Comparison of ENCODE assay signal across 1 cellular context in the genomic region with DNA sequence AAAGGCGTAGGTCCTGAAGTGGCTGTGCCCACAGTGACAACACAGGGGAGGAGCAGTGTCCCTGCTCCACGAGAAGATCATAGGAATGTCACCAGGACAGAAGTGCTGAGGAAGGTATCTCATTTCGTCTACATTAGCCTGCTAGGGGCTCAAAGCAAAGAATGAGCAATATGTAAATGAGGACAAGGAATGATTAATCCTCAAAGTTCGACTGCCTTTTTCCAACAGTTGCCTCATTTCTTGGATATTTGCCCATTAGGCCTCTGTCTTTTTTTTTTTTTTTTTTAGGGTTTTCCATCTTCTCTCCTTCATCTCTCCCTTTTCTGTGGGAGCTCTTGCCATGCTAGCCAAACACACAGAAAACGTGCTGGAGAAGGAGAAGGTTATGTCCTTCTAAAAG.
TF ChIP-seq lines count a peak whose summit lies in the region.

No MANE protein-coding gene starts in this region.

TF ChIP-seq in endothelial cell of umbilical vein, 7 proteins besides CTCF, POLR2A, EP300 and RAD21:
- TF ChIP-seq, protein P1, sequence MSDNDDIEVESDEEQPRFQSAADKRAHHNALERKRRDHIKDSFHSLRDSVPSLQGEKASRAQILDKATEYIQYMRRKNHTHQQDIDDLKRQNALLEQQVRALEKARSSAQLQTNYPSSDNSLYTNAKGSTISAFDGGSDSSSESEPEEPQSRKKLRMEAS (IDR thresholded peaks at IDR 0.05; ENCODE audit: insufficient read depth, insufficient read length), result no peak
- TF ChIP-seq FOS (IDR thresholded peaks at IDR 0.05; ENCODE audit: borderline replicate concordance, insufficient read depth, low read length) (no peak), GATA2 (IDR thresholded peaks at IDR 0.05; ENCODE audit: insufficient read depth, insufficient read length, low read depth, low read length) (no peak), JUN (IDR thresholded peaks at IDR 0.05; ENCODE audit: borderline replicate concordance, insufficient read depth, insufficient read length, low read depth) (no peak)
